10 cellular contexts compared by ENCODE assay signal in the genomic region with DNA sequence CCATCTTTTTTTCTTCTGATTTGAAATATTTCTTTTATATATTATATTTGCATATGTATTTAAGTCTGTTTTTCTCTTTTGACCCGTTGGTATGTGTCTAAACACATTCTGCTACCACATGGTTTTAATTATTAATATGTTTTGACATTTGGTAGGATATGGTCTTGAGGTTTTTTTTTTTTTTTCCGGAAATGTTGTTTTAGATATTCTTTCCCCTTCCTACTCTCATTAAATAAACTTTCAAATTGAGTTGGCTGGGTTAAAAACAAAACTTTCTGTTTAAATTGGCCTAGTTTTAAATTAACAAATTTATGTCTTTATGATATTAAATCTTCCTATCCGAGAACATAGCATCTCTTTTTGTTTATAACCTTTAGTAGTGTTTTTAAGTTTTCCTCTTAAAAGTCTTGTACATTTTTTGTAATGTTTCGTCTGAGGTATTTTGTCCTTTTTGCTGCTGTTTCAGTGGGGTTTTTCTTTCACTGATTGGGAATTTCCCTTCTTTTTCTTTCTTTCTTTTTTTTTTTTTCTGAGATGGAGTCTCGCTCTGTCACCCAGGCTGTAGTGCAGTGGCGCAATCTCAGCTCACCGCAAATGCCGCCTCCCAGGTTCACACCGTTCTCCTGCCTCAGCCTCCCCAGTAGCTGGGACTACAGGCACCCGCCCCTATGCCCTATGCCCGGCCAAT.
DNase-seq lines count a peak whose midpoint lies in the region; ATAC-seq lines count a peak whose summit lies in the region.
"Had no signal": no experiment of that assay in that cellular context is flagged by ENCODE, and none has a peak within 500 bp of the region (broad histone marks: within the 10 kb centered on the region; RNA-seq: fewer than 3 reads in every experiment).

No MANE protein-coding gene starts in this region.

- peak overlapping the region; percentile 77 for H3K4me3 Mint-ChIP-seq in activated T-cell treated with anti-CD3 and anti-CD28 coated beads, Interleukin-2, amount 50 U/mL, for 24 hours

- peaks cover 74% of the 10 kb centered on the region for H3K4me1 Mint-ChIP-seq in activated T-cell treated with anti-CD3 and anti-CD28 coated beads, Interleukin-2, amount 50 U/mL, for 24 hours (ENCODE audit: low read depth)

- no peaks in the 10 kb centered on the region for H3K27me3 Mint-ChIP-seq in activated T-cell treated with anti-CD3 and anti-CD28 coated beads, Interleukin-2, amount 50 U/mL, for 24 hours

- DNase-seq in activated T-cell treated with anti-CD3 and anti-CD28 coated beads, Interleukin-2, amount 50 U/mL, for 24 hours, result peak; percentile 62
- peak; percentile 11 for DNase-seq in stimulated activated CD8-positive, alpha-beta memory T cell treated with anti-CD3 and anti-CD28 coated beads, Interleukin-4, amount 100 ng/mL, for 24 hours (ENCODE audit: low read depth)
- DNase-seq in NCI-H2196 (lab: John Stamatoyannopoulos, UW; ENCODE audit: unreplicated experiment) (no peak), NCI-H1417 (lab: John Stamatoyannopoulos, UW) (no peak), iPS-NIHi7 (ENCODE audit: extremely low spot score) (no peak)
- DNase-seq: effector CD8-positive, alpha-beta T cell; GM23248; RPMI8226 had no signal

- no peaks in the 10 kb centered on the region for H3K9me3 Mint-ChIP-seq in activated T-cell treated with anti-CD3 and anti-CD28 coated beads, Interleukin-2, amount 50 U/mL, for 24 hours

- H3K27ac Mint-ChIP-seq in activated T-cell treated with anti-CD3 and anti-CD28 coated beads, Interleukin-2, amount 50 U/mL, for 24 hours, result peak overlapping the region; percentile 94

- ATAC-seq in GM19467 (IDR thresholded peaks at IDR 0.05; ENCODE audit: unreplicated experiment) (peak; percentile 53), HG03139 (IDR thresholded peaks at IDR 0.05; ENCODE audit: unreplicated experiment) (peak; percentile 46)

- H3K36me3 Mint-ChIP-seq in activated T-cell treated with anti-CD3 and anti-CD28 coated beads, Interleukin-2, amount 50 U/mL, for 24 hours (ENCODE audit: low read depth), result peaks cover 25% of the 10 kb centered on the region

Comparison
In these comparisons a context has a peak if more than half of its experiments do, and no peak if none do; other contexts are left out.
1. DNase-seq: peak in activated T-cell treated with anti-CD3 and anti-CD28 coated beads, Interleukin-2, amount 50 U/mL, for 24 hours (single experiment) and stimulated activated CD8-positive, alpha-beta memory T cell treated with anti-CD3 and anti-CD28 coated beads, Interleukin-4, amount 100 ng/mL, for 24 hours (single experiment); none in NCI-H2196 (single experiment), NCI-H1417 (0 of 3) and iPS-NIHi7 (single experiment).